In the genomic region with DNA sequence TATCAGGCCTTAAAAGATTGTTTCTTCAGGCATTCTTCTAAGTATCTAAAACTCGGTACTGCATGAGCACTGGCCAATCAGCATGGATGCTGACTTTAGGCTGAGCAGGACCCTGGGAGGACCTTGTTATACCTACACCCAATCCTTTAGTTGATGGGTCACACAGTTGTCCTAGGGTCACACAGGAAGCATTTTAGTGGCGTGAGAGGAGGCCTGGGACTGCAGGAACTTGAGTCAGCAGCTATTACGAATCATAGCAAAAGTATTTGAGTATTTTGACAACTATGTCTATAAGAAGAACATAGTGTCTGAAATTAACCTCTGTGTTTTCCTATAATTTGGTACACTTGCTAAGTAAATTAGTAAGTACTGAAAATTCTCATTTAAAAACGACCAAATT, we compare ENCODE assay signal across 13 cellular contexts.
A peak's percentile ranks its signal among the peaks of the same experiment; 100 is the strongest.
DNase-seq lines count a peak whose midpoint lies in the region; ATAC-seq and TF ChIP-seq lines count a peak whose summit lies in the region.
"Had no signal": no experiment of that assay in that cellular context is flagged by ENCODE, and none has a peak within 500 bp of the region (broad histone marks: within the 10 kb centered on the region; RNA-seq: fewer than 3 reads in every experiment).

No MANE protein-coding gene starts in this region.

- TF ChIP-seq EP300 in stomach (IDR thresholded peaks at IDR 0.05) = no peak

- H3K9me3 ChIP-seq in stomach = no peaks in the 10 kb centered on the region
- H3K9me3 ChIP-seq: A549, Caco-2 had no signal

- ATAC-seq in activated CD4-positive, CD25-positive, alpha-beta regulatory T cell treated with anti-CD3 and anti-CD28 coated beads, Interleukin-2, amount 50 U/mL, for 24 hours = no peak
- no peak for ATAC-seq in GM19455 (IDR thresholded peaks at IDR 0.05; ENCODE audit: unreplicated experiment)
- no peak for ATAC-seq in HG02763 (IDR thresholded peaks at IDR 0.05; ENCODE audit: unreplicated experiment)
- ATAC-seq: A549 had no signal

- no peak for TF ChIP-seq POLR2A in stomach (IDR thresholded peaks at IDR 0.05)

- H3K36me3 ChIP-seq in kidney epithelial cell (ENCODE audit: control insufficient read depth, insufficient read depth, low read length) = no peaks in the 10 kb centered on the region
- H3K36me3 ChIP-seq in stomach = no peaks in the 10 kb centered on the region
- H3K36me3 ChIP-seq: spleen had no signal

- in situ Hi-C loops in ACHN (cut with HindIII; ENCODE audit: low pct_ligation_motif_present, low pct_unique_long_range_greater_than_20kb, low sequenced_read_pairs) = no loop called here

- H3K4me3 ChIP-seq in choroid plexus epithelial cell (ENCODE audit: low read depth, low read length) (no peak overlapping the region), kidney epithelial cell (ENCODE audit: low read depth, low read length) (no peak overlapping the region), stomach (no peak overlapping the region)
- H3K4me3 ChIP-seq: A549, spleen had no signal

- DNase-seq in ACHN (peak; percentile 39), LHCN-M2 (ENCODE audit: low read depth) (peak; percentile 53), choroid plexus epithelial cell (ENCODE audit: low read depth) (peak; percentile 72), kidney epithelial cell (ENCODE audit: low read depth) (peak; percentile 38), stomach (no peak)
- DNase-seq: activated gamma-delta T cell treated with Interleukin-2 at 50 U/mL for 16 hours, Caco-2, H7, spleen had no signal

- no peaks in the 10 kb centered on the region for H3K4me1 ChIP-seq in stomach
- H3K4me1 ChIP-seq: A549, Caco-2, spleen had no signal

- WGBS in stomach, 5 donors = 56 to 67% (median 65%) methylated on average over 4 of the region's 4 CpGs

- no peak overlapping the region for H3K27ac ChIP-seq in stomach
- H3K27ac ChIP-seq: A549, spleen had no signal

- H3K27me3 ChIP-seq in kidney epithelial cell (ENCODE audit: control insufficient read depth, insufficient read depth, low read length) (no peaks in the 10 kb centered on the region), stomach (no peaks in the 10 kb centered on the region)
- H3K27me3 ChIP-seq: spleen had no signal

- intact Hi-C loops in stomach (cut with DNase I; ENCODE audit: low total_unique reads) = no loop called here

- TF ChIP-seq CTCF in choroid plexus epithelial cell (conservative IDR thresholded peaks at IDR 0.05; ENCODE audit: low read depth, low read length) (no peak), kidney epithelial cell (IDR thresholded peaks at IDR 0.05; ENCODE audit: insufficient read depth, low read length, poor library complexity, severe bottlenecking) (no peak), stomach (IDR thresholded peaks at IDR 0.05) (no peak)
